Comparison of ENCODE assay signal across 18 cellular contexts in genomic region chr5:171614511-171614910, GRCh38.
"Had no signal": no experiment of that assay in that cellular context is flagged by ENCODE, and none has a peak within 500 bp of the region (broad histone marks: within the 10 kb centered on the region; RNA-seq: fewer than 3 reads in every experiment).

No MANE protein-coding gene starts in this region.

- H3K27me3 ChIP-seq: hepatocyte, pancreas, right lobe of liver had no signal

- DNase-seq: activated B cell treated with CpG ODN at 0.5 μM for 24 hours; activated CD4-positive, alpha-beta memory T cell treated with anti-CD3 and anti-CD28 coated beads for 36 hours; activated CD4-positive, alpha-beta T cell treated with anti-CD3 and anti-CD28 coated beads for 4 hours; activated naive CD4-positive, alpha-beta T cell treated with anti-CD3 and anti-CD28 coated beads for 36 hours; anterior cingulate cortex; caudate nucleus; dorsolateral prefrontal cortex; naive thymus-derived CD8-positive, alpha-beta T cell; stimulated activated CD4-positive, alpha-beta T cell treated with anti-CD3 and anti-CD28 coated beads, Interleukin-4, amount 100 ng/mL, for 24 hours; stomach; T-helper 1 cell; T-helper 9 cell had no signal

- H3K4me1 ChIP-seq: pancreas, right lobe of liver, stomach had no signal

- H3K4me3 ChIP-seq: dorsolateral prefrontal cortex, hepatocyte, pancreas, right lobe of liver, stomach had no signal

- H3K36me3 ChIP-seq: pancreas, right lobe of liver, stomach had no signal

- H3K27ac ChIP-seq: dorsolateral prefrontal cortex, hepatocyte, pancreas, right lobe of liver, stomach had no signal

- H3K9me3 ChIP-seq: pancreas, right lobe of liver, stomach had no signal

- ATAC-seq: activated T-helper 17 cell treated with anti-CD3 and anti-CD28 coated beads, Interleukin-2, amount 50 U/mL, for 72 hours; left lobe of liver; naive thymus-derived CD8-positive, alpha-beta T cell; pancreas; right lobe of liver; stimulated activated effector memory CD8-positive, alpha-beta T cell treated with anti-CD3 and anti-CD28 coated beads, Interleukin-12 subunit alpha, Interleukin-12 subunit beta, amount 100 ng/mL, for 72 hours had no signal
